In the genomic region with DNA sequence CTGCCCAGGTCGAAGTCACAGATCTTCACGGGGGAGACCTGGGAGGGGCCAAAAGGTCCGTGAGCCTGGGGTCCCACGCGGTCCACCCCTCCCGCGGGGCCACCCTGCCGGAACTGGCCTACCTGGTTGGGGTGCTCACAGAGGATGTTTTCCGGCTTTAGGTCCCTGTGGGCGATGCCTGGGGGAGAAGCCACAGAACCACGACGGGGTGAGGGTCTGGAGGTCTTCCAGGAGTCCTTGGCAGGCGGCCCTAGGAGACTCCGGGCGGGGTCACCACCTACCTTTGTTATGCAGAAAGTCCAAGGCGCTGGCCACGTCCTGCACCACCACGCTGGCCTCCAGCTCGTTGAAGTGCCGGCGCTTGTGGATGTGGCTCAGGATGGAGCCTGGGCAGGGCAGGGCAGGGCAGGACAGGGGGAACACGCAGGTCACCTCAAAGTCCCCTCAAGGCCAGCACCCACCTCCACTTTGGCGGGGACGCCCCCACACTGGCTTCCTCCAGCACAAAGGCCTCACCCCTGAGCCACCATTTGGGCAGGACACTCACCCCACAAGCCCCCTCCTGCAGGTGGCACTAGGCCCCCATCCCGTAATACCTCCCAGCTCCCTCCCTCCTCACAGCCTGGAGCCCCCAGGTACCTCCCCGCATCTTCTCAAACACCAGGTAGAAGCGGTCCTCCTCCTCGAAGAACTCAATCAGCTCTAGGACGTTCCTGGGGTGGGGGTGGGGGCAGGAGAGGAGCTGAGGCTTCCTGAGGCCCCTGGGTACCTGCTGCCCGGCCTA, we compare ENCODE assay signal across 8 cellular contexts. TPM values are rescaled to one million over a fixed set of nuclear protein-coding genes. Genes with fewer than 3 reads are reported as not detected.
DNase-seq lines count a peak whose midpoint lies in the region; ATAC-seq and TF ChIP-seq lines count a peak whose summit lies in the region.

No MANE protein-coding gene starts in this region.

- peak overlapping the region; percentile 97 for H3K27ac Mint-ChIP-seq in CD4-positive, alpha-beta T cell

- CTCF ChIA-PET in CD4-positive, alpha-beta T cell (lab: Charles Lee): interaction anchor here (0.6 to 2.1 kb wide), 5 partner anchors 23 to 1945 kb away, joined by 3 to 13 read pairs (median 5); partner anchors contain the start of genes IZUMO4 and MOB3A

- no peaks in the 10 kb centered on the region for H3K9me3 ChIP-seq in CD4-positive, alpha-beta T cell (ENCODE audit: control insufficient read depth, low read length)
- no peaks in the 10 kb centered on the region for H3K9me3 ChIP-seq in mucosa of descending colon

- H3K9me3 Mint-ChIP-seq in CD4-positive, alpha-beta T cell: no peaks in the 10 kb centered on the region

- TF ChIP-seq CTCF in CD4-positive, alpha-beta T cell (IDR thresholded peaks at IDR 0.05): no peak
- TF ChIP-seq CTCF in brain microvascular endothelial cell (IDR thresholded peaks at IDR 0.05; ENCODE audit: low read depth, low read length, missing control alignments): no peak
- no peak for TF ChIP-seq CTCF in mucosa of descending colon (IDR thresholded peaks at IDR 0.05)

- intact Hi-C loops in CD4-positive, alpha-beta T cell (cut with DNase I, micrococcal nuclease): loop anchor here (1.0 to 2.0 kb wide), 2 partner anchors 10 to 54 kb away; partner anchors contain the start of genes IZUMO4 (in 2 of the 2) and MOB3A (in 2 of the 2)
- intact Hi-C loops in mucosa of descending colon (cut with DNase I, micrococcal nuclease): no loop called here

- peak overlapping the region; percentile 98 for H3K27ac ChIP-seq in CD4-positive, alpha-beta T cell (ENCODE audit: low read depth, low read length)
- H3K27ac ChIP-seq in brain microvascular endothelial cell: peak overlapping the region; percentile 42

- in situ Hi-C loops in brain microvascular endothelial cell (cut with HindIII; ENCODE audit: low pct_ligation_motif_present, low sequenced_read_pairs): no loop called here

- H3K4me3 ChIP-seq in brain microvascular endothelial cell (ENCODE audit: low read depth, low read length): peak overlapping the region; percentile 15
- peak overlapping the region; percentile 5 for H3K4me3 ChIP-seq in mucosa of descending colon

- H3K36me3 Mint-ChIP-seq in CD4-positive, alpha-beta T cell (ENCODE audit: low read depth): peaks cover 53% of the 10 kb centered on the region

- POLR2A ChIA-PET in CD4-positive, alpha-beta T cell (lab: Charles Lee): interaction anchor here (0.7 to 3.3 kb wide), 19 partner anchors 7 to 167 kb away, joined by 3 to 31 read pairs (median 6); partner anchors contain the start of genes AP3D1, MKNK2 and MOB3A

- no peak for ATAC-seq in CD4-positive, alpha-beta T cell (ENCODE audit: poor library complexity)
- ATAC-seq in HG03039 (IDR thresholded peaks at IDR 0.05; ENCODE audit: unreplicated experiment) (peak; percentile 3), mucosa of descending colon (peak; percentile 20), GM19351 (IDR thresholded peaks at IDR 0.05; ENCODE audit: unreplicated experiment) (no peak)

- peaks cover 29% of the 10 kb centered on the region for H3K4me1 Mint-ChIP-seq in CD4-positive, alpha-beta T cell (ENCODE audit: low read depth)

- H3K27me3 ChIP-seq in CD4-positive, alpha-beta T cell (ENCODE audit: control insufficient read depth, insufficient read depth, low read length): no peaks in the 10 kb centered on the region
- H3K27me3 ChIP-seq in brain microvascular endothelial cell (replicated peaks): no peaks in the 10 kb centered on the region

- peak overlapping the region; percentile 79 for H3K4me3 Mint-ChIP-seq in CD4-positive, alpha-beta T cell

- H3K27me3 Mint-ChIP-seq in CD4-positive, alpha-beta T cell: no peaks in the 10 kb centered on the region

- peaks cover 65% of the 10 kb centered on the region for H3K36me3 ChIP-seq in brain microvascular endothelial cell (replicated peaks)
- peaks cover 10% of the 10 kb centered on the region for H3K36me3 ChIP-seq in mucosa of descending colon (ENCODE audit: low read depth)

- H3K4me1 ChIP-seq in mucosa of descending colon (ENCODE audit: low read depth): peaks cover 54% of the 10 kb centered on the region

- DNase-seq in CD4-positive, alpha-beta T cell: no peak
- DNase-seq in brain microvascular endothelial cell (no peak), mucosa of descending colon (peak; percentile 61 to 80 (median 72)), NCI-H345 (lab: John Stamatoyannopoulos, UW) (no peak), NCI-H2107 (lab: John Stamatoyannopoulos, UW) (no peak), DMS 273 treated with DMSO at 0.1 percent for 48 hours (lab: John Stamatoyannopoulos, UW) (no peak)

RNA-seq across cellular contexts. Expression of gene MKNK2, which starts 8.4 kb away (rescaled TPM):
- total RNA-seq in CD4-positive, alpha-beta T cell: 100 to 1,000 TPM; 325 to 347 TPM
- total RNA-seq in mucosa of descending colon: 100 to 1,000 TPM; 252 to 330 (median 304) TPM

RNA-seq across cellular contexts. Expression of gene BTBD2, which starts 27.2 kb away (rescaled TPM):
- 10 to 100 TPM; 44.4 to 44.9 TPM for total RNA-seq in CD4-positive, alpha-beta T cell
- 10 to 100 TPM; 66.0 to 82.3 (median 71.5) TPM for total RNA-seq in mucosa of descending colon

RNA-seq across cellular contexts. Expression of gene MOB3A, which starts 53.4 kb away (rescaled TPM):
- total RNA-seq in CD4-positive, alpha-beta T cell: 10 to 100 TPM; 96.4 to 97.3 TPM
- total RNA-seq in mucosa of descending colon: 10 to 100 TPM; 39.8 to 76.8 (median 43.7) TPM

RNA-seq across cellular contexts. Expression of gene IZUMO4, which starts 54.0 kb away (rescaled TPM):
- total RNA-seq in CD4-positive, alpha-beta T cell: 10 to 100 TPM; 17.4 to 17.9 TPM
- total RNA-seq in mucosa of descending colon: 1 to 10 TPM; 2.2 to 5.3 (median 3.4) TPM

Comparison
In these comparisons a context has a peak if more than half of its experiments do, and no peak if none do; other contexts are left out.
1. ATAC-seq: peak in HG03039 (single experiment) and mucosa of descending colon (single experiment); none in CD4-positive, alpha-beta T cell (single experiment) and GM19351 (single experiment).
2. DNase-seq: peak in mucosa of descending colon (3 of 3); none in CD4-positive, alpha-beta T cell (0 of 10), brain microvascular endothelial cell (single experiment), NCI-H345 (single experiment), NCI-H2107 (single experiment) and DMS 273 treated with DMSO at 0.1 percent for 48 hours (single experiment).
3. intact Hi-C loops: an anchor here in CD4-positive, alpha-beta T cell (1.0 to 2.0 kb wide); none called in mucosa of descending colon.